Comparison of ENCODE assay signal across 18 cellular contexts in genomic region chr3:11536936-11537612, GRCh38.
"Had no signal": no experiment of that assay in that cellular context is flagged by ENCODE, and none has a peak within 500 bp of the region (broad histone marks: within the 10 kb centered on the region; RNA-seq: fewer than 3 reads in every experiment).

No MANE protein-coding gene starts in this region.

- H3K4me1 Mint-ChIP-seq: activated naive CD4-positive, alpha-beta T cell treated with anti-CD3 and anti-CD28 coated beads, Interleukin-2, amount 10 ng/mL, durations not matched to agents 7 days and 5 days had no signal

- H3K36me3 Mint-ChIP-seq: activated naive CD4-positive, alpha-beta T cell treated with anti-CD3 and anti-CD28 coated beads, Interleukin-2, amount 10 ng/mL, durations not matched to agents 7 days and 5 days; naive thymus-derived CD8-positive, alpha-beta T cell had no signal

- H3K9me3 Mint-ChIP-seq: activated naive CD4-positive, alpha-beta T cell treated with anti-CD3 and anti-CD28 coated beads, Interleukin-2, amount 10 ng/mL, durations not matched to agents 7 days and 5 days; naive thymus-derived CD8-positive, alpha-beta T cell; stimulated activated naive CD8-positive, alpha-beta T cell treated with anti-CD3 and anti-CD28 coated beads, Interleukin-15, Interleukin-2, amounts not matched to agents 100 ng/mL and 50 ng/mL, for 24 hours; T-helper 1 cell treated with Interleukin-12 subunit alpha and Interleukin-12 subunit beta and Interleukin-4 antibody, amounts not matched to agents 30 μg/mL and 1 μg/mL, for 36 hours had no signal

- H3K9me3 ChIP-seq: gastroesophageal sphincter, mucosa of descending colon, prostate gland, suprapubic skin, upper lobe of left lung had no signal

- H3K4me3 ChIP-seq: gastroesophageal sphincter, mucosa of descending colon, prostate gland, smooth muscle cell, suprapubic skin, upper lobe of left lung had no signal

- H3K27ac ChIP-seq: gastroesophageal sphincter, prostate gland, suprapubic skin, upper lobe of left lung had no signal

- DNase-seq: activated CD4-positive, alpha-beta T cell treated with anti-CD3 and anti-CD28 coated beads, Interleukin-2, amount 50 U/mL, for 4 hours; activated naive CD4-positive, alpha-beta T cell treated with anti-CD3 and anti-CD28 coated beads, Interleukin-2, amount 10 ng/mL, durations not matched to agents 7 days and 5 days; erythroblast; mammary epithelial cell; mucosa of descending colon; naive thymus-derived CD8-positive, alpha-beta T cell; occipital lobe; right cardiac atrium had no signal

- H3K27me3 ChIP-seq: gastroesophageal sphincter, suprapubic skin, upper lobe of left lung had no signal

- H3K27ac Mint-ChIP-seq: activated naive CD4-positive, alpha-beta T cell treated with anti-CD3 and anti-CD28 coated beads, Interleukin-2, amount 10 ng/mL, durations not matched to agents 7 days and 5 days; endodermal cell; stimulated activated naive CD8-positive, alpha-beta T cell treated with anti-CD3 and anti-CD28 coated beads, Interleukin-15, Interleukin-2, amounts not matched to agents 100 ng/mL and 50 ng/mL, for 24 hours; T-helper 1 cell treated with Interleukin-12 subunit alpha and Interleukin-12 subunit beta and Interleukin-4 antibody, amounts not matched to agents 30 μg/mL and 1 μg/mL, for 36 hours had no signal

- ATAC-seq: activated CD4-positive, CD25-positive, alpha-beta regulatory T cell treated with anti-CD3 and anti-CD28 coated beads, Interleukin-2, amount 50 U/mL, for 24 hours; gastroesophageal sphincter; left lobe of liver; mucosa of descending colon; naive thymus-derived CD8-positive, alpha-beta T cell had no signal

- H3K4me3 Mint-ChIP-seq: activated naive CD4-positive, alpha-beta T cell treated with anti-CD3 and anti-CD28 coated beads, Interleukin-2, amount 10 ng/mL, durations not matched to agents 7 days and 5 days; endodermal cell; naive thymus-derived CD8-positive, alpha-beta T cell; stimulated activated naive CD8-positive, alpha-beta T cell treated with anti-CD3 and anti-CD28 coated beads, Interleukin-15, Interleukin-2, amounts not matched to agents 100 ng/mL and 50 ng/mL, for 24 hours; T-helper 1 cell treated with Interleukin-12 subunit alpha and Interleukin-12 subunit beta and Interleukin-4 antibody, amounts not matched to agents 30 μg/mL and 1 μg/mL, for 36 hours had no signal

- H3K36me3 ChIP-seq: gastroesophageal sphincter, prostate gland, suprapubic skin, upper lobe of left lung had no signal
